In genomic region chr1:159535907-159536306, GRCh38 we compare ENCODE assay signal across 38 cellular contexts. TPM values are rescaled to one million over a fixed set of nuclear protein-coding genes. Genes with fewer than 3 reads are reported as not detected.
"Had no signal": no experiment of that assay in that cellular context is flagged by ENCODE, and none has a peak within 500 bp of the region (broad histone marks: within the 10 kb centered on the region; RNA-seq: fewer than 3 reads in every experiment).

Gene OR10J5, minus strand, starts transcription at chr1:159536007. Its CDS starts 0 bp downstream, at chr1:159536007.

- H3K27me3 ChIP-seq: MG63 had no signal

- H3K36me3 ChIP-seq: MG63 had no signal

- H3K4me3 ChIP-seq: MG63 had no signal

- H3K9me3 ChIP-seq: MG63 had no signal

- DNase-seq: Karpas-422, Kasumi-1, MG63, MM.1S, MV-4-11, NCI-H1048, NCI-H1092, NCI-H1092 treated with DMSO at 0.1 percent for 48 hours, NCI-H1105, NCI-H1105 treated with DMSO at 0.1 percent for 48 hours, NCI-H1417, NCI-H1417 treated with DMSO at 0.1 percent for 48 hours, NCI-H1436, NCI-H1436 treated with DMSO at 0.1 percent for 48 hours, NCI-H146, NCI-H1694, NCI-H1694 treated with DMSO at 0.1 percent for 48 hours, NCI-H187, NCI-H187 treated with DMSO at 0.1 percent for 48 hours, NCI-H1930, NCI-H2029, NCI-H2029 treated with DMSO at 0.1 percent for 48 hours, NCI-H2081, NCI-H2081 treated with DMSO at 0.1 percent for 48 hours, NCI-H2107, NCI-H2171, NCI-H2171 treated with DMSO at 0.1 percent for 48 hours, NCI-H2227 treated with DMSO at 0.1 percent for 48 hours, NCI-H226, NCI-H345, NCI-H446, NCI-H446 treated with DMSO at 0.1 percent for 48 hours, NCI-H510A had no signal

- H3K27ac ChIP-seq: KMS-11 had no signal

- H3K4me2 ChIP-seq: KMS-11 had no signal

RNA-seq across cellular contexts. Expression of gene OR10J5, which starts in this region (rescaled TPM):
- total RNA-seq: LHCN-M2, M059J, MCF 10A, NCI-H460 had no signal
